8 cellular contexts compared by ENCODE assay signal in the genomic region with DNA sequence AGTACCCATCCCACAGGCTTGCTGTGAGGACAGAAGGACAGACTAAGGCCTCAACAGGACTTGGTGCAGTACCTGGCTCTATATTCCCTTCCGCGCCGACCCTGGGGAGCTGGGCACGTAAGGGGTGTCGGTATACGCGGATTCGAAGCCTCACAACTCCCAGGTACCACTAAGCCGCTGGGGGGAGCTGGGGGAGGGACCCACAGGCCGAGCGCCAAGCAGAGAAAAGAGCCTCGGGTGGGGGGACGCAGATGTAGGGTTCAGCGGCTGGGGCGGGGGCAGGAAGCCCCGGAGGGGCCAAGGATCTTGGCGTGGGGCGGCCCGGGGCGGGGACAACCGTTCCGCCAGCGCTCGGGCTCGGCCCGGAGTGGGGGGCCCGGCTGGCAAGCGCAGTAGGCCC.
DNase-seq lines count a peak whose midpoint lies in the region; ATAC-seq lines count a peak whose summit lies in the region.

No MANE protein-coding gene starts in this region.

- intact Hi-C loops in activated CD4-positive, alpha-beta T cell treated with anti-CD3 and anti-CD28 coated beads, Interleukin-2, amount 10 ng/mL, durations not matched to agents 24 days and 14 days (cut with micrococcal nuclease), result loop anchor here (1.0 to 10.0 kb wide), 7 partner anchors 24 to 1461 kb away; a partner anchor contains a TSS

- H3K27ac Mint-ChIP-seq in activated CD4-positive, alpha-beta T cell treated with anti-CD3 and anti-CD28 coated beads, Interleukin-2, amount 10 ng/mL, durations not matched to agents 24 days and 14 days, result peak overlapping the region; percentile 87
- H3K27ac Mint-ChIP-seq in stimulated activated naive CD8-positive, alpha-beta T cell treated with anti-CD3 and anti-CD28 coated beads, Interleukin-15, Interleukin-2, amounts not matched to agents 100 ng/mL and 50 ng/mL, for 24 hours, result peak overlapping the region; percentile 76

- H3K4me2 ChIP-seq in BLaER1, result peak overlapping the region; percentile 91

- H3K27me3 ChIP-seq in BLaER1 (no peaks in the 10 kb centered on the region), HUES6 (ENCODE audit: control insufficient read depth, insufficient read depth, low read length) (no peaks in the 10 kb centered on the region)

- H3K4me1 Mint-ChIP-seq in activated CD4-positive, alpha-beta T cell treated with anti-CD3 and anti-CD28 coated beads, Interleukin-2, amount 10 ng/mL, durations not matched to agents 24 days and 14 days, result peaks cover 33% of the 10 kb centered on the region
- peaks cover 45% of the 10 kb centered on the region for H3K4me1 Mint-ChIP-seq in stimulated activated naive CD8-positive, alpha-beta T cell treated with anti-CD3 and anti-CD28 coated beads, Interleukin-15, Interleukin-2, amounts not matched to agents 100 ng/mL and 50 ng/mL, for 24 hours (ENCODE audit: low read depth)

- H4K20me1 ChIP-seq in BLaER1, result peaks cover 54% of the 10 kb centered on the region

- H3K9me3 ChIP-seq in BLaER1 (no peaks in the 10 kb centered on the region), HUES6 (ENCODE audit: control insufficient read depth, insufficient read depth, low read depth, low read length) (no peaks in the 10 kb centered on the region), mesodermal cell (ENCODE audit: control insufficient read depth, low read length) (no peaks in the 10 kb centered on the region)

- ATAC-seq in GM19463 (IDR thresholded peaks at IDR 0.05; ENCODE audit: unreplicated experiment), result peak; percentile 4
- ATAC-seq in HG03196 (IDR thresholded peaks at IDR 0.05; ENCODE audit: unreplicated experiment), result no peak

- H3K9ac ChIP-seq in BLaER1 (peak overlapping the region; percentile 95), HUES6 (ENCODE audit: low read length) (peak overlapping the region; percentile 88)

- peak overlapping the region; percentile 97 for H3K4me3 ChIP-seq in BLaER1
- peak overlapping the region; percentile 98 for H3K4me3 ChIP-seq in HUES6 (ENCODE audit: low read depth, low read length)
- peak overlapping the region; percentile 85 for H3K4me3 ChIP-seq in mesodermal cell (ENCODE audit: extremely low read depth, insufficient read depth, low read length, poor library complexity, severe bottlenecking)

- H3K36me3 ChIP-seq in BLaER1 (peaks cover 40% of the 10 kb centered on the region), HUES6 (ENCODE audit: control insufficient read depth, insufficient read depth, low read length) (peaks cover 20% of the 10 kb centered on the region), mesodermal cell (ENCODE audit: control insufficient read depth, insufficient read depth, low read length) (peaks cover 29% of the 10 kb centered on the region)

- peaks cover 31% of the 10 kb centered on the region for H3K36me3 Mint-ChIP-seq in activated CD4-positive, alpha-beta T cell treated with anti-CD3 and anti-CD28 coated beads, Interleukin-2, amount 10 ng/mL, durations not matched to agents 24 days and 14 days (ENCODE audit: low read depth)
- H3K36me3 Mint-ChIP-seq in stimulated activated naive CD8-positive, alpha-beta T cell treated with anti-CD3 and anti-CD28 coated beads, Interleukin-15, Interleukin-2, amounts not matched to agents 100 ng/mL and 50 ng/mL, for 24 hours (ENCODE audit: low read depth), result peaks cover 28% of the 10 kb centered on the region

- H3K4me1 ChIP-seq in BLaER1 (peaks cover 42% of the 10 kb centered on the region), HUES6 (ENCODE audit: control insufficient read depth, insufficient read depth, low read length) (0 out of 2 replicates have a peak, but pooled peaks cover 4% of the 10 kb centered on the region), mesodermal cell (ENCODE audit: control insufficient read depth, insufficient read depth, low read length, poor library complexity, severe bottlenecking) (peaks cover 8% of the 10 kb centered on the region)

- no peaks in the 10 kb centered on the region for H3K9me3 Mint-ChIP-seq in activated CD4-positive, alpha-beta T cell treated with anti-CD3 and anti-CD28 coated beads, Interleukin-2, amount 10 ng/mL, durations not matched to agents 24 days and 14 days
- no peaks in the 10 kb centered on the region for H3K9me3 Mint-ChIP-seq in stimulated activated naive CD8-positive, alpha-beta T cell treated with anti-CD3 and anti-CD28 coated beads, Interleukin-15, Interleukin-2, amounts not matched to agents 100 ng/mL and 50 ng/mL, for 24 hours

- peak; percentile 84 for DNase-seq in activated CD4-positive, alpha-beta T cell treated with anti-CD3 and anti-CD28 coated beads, Interleukin-2, amount 10 ng/mL, durations not matched to agents 24 days and 14 days
- peak; percentile 44 for DNase-seq in effector CD4-positive, alpha-beta T cell

- H3K27ac ChIP-seq in BLaER1 (peak overlapping the region; percentile 95), HUES6 (ENCODE audit: low read depth, low read length) (peak overlapping the region; percentile 30; the same call in 1 of the 2 replicates), mesodermal cell (ENCODE audit: low read depth, low read length, severe bottlenecking) (peak overlapping the region; percentile 49)

- peak overlapping the region; percentile 97 for H3K4me3 Mint-ChIP-seq in activated CD4-positive, alpha-beta T cell treated with anti-CD3 and anti-CD28 coated beads, Interleukin-2, amount 10 ng/mL, durations not matched to agents 24 days and 14 days
- H3K4me3 Mint-ChIP-seq in stimulated activated naive CD8-positive, alpha-beta T cell treated with anti-CD3 and anti-CD28 coated beads, Interleukin-15, Interleukin-2, amounts not matched to agents 100 ng/mL and 50 ng/mL, for 24 hours, result peak overlapping the region; percentile 96

- WGBS in mesodermal cell (ENCODE audit: insufficient coverage in 2 of 2), 2 experiments, result 0% methylated on average over 13 to 17 of the region's 28 CpGs

- H3K27me3 Mint-ChIP-seq in activated CD4-positive, alpha-beta T cell treated with anti-CD3 and anti-CD28 coated beads, Interleukin-2, amount 10 ng/mL, durations not matched to agents 24 days and 14 days, result peaks cover 14% of the 10 kb centered on the region
- H3K27me3 Mint-ChIP-seq in stimulated activated naive CD8-positive, alpha-beta T cell treated with anti-CD3 and anti-CD28 coated beads, Interleukin-15, Interleukin-2, amounts not matched to agents 100 ng/mL and 50 ng/mL, for 24 hours, result peaks cover 6% of the 10 kb centered on the region

Comparison
In these comparisons a context has a peak if more than half of its experiments do, and no peak if none do; other contexts are left out.
1. H3K27ac ChIP-seq: peak in every context shown above with its lines; median percentile 95 in BLaER1; 49 in mesodermal cell; 30 in HUES6.